Comparison of ENCODE assay signal across 31 cellular contexts in the genomic region with DNA sequence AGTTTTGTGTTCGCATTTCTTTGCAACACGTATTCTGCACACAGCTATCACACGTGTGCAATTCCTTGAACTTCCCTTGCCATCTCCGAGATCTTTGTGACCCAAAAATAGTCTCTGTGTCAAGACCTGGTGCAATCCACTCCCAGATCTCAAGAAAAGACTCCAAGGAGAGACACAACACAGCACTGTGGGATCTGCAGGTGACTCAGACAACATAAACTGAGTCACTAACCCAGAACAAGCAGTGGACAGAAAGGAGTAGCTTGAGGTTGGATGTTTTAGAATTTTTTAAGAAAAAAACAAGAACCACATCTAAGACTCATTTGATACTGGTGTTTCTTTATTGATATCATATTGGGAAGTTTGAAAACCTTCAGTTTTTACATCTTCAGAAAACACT.
"Had no signal": no experiment of that assay in that cellular context is flagged by ENCODE, and none has a peak within 500 bp of the region (broad histone marks: within the 10 kb centered on the region; RNA-seq: fewer than 3 reads in every experiment).

No MANE protein-coding gene starts in this region.

- H3K36me3 ChIP-seq: adrenal gland, brain microvascular endothelial cell, esophagus squamous epithelium, pancreas, prostate gland, sigmoid colon, vagina had no signal

- H3K27me3 ChIP-seq: adrenal gland, brain microvascular endothelial cell, pancreas, sigmoid colon, vagina had no signal

- H3K27ac ChIP-seq: adrenal gland, brain microvascular endothelial cell, esophagus squamous epithelium, pancreas, prostate gland, sigmoid colon, vagina had no signal

- H3K36me3 Mint-ChIP-seq: activated naive CD8-positive, alpha-beta T cell treated with anti-CD3 and anti-CD28 coated beads for 36 hours; mesothelial cell of epicardium; naive thymus-derived CD4-positive, alpha-beta T cell; stimulated activated memory B cell treated with anti-CD40 and anti-IgM and Interleukin-4, amounts not matched to agents 10 μg/mL and 1 μg/mL and 100 μg/mL, for 72 hours; type B pancreatic cell had no signal

- H3K9me3 ChIP-seq: adrenal gland, esophagus squamous epithelium, pancreas, prostate gland, sigmoid colon, vagina had no signal

- H3K4me3 ChIP-seq: adrenal gland, esophagus squamous epithelium, pancreas, prostate gland, sigmoid colon, vagina had no signal

- H3K9me3 Mint-ChIP-seq: activated naive CD4-positive, alpha-beta T cell treated with anti-CD3 and anti-CD28 coated beads for 36 hours; activated naive CD8-positive, alpha-beta T cell treated with anti-CD3 and anti-CD28 coated beads for 36 hours; dendritic cell treated with granulocyte-macrophage colony-stimulating factor and Interleukin-4, amounts not matched to agents 40 ng/mL and 50 ng/mL, for 4 days; endodermal cell; neural crest cell; stimulated activated naive CD8-positive, alpha-beta T cell treated with anti-CD3 and anti-CD28 coated beads, Interleukin-15, amount 100 ng/mL, for 72 hours; type B pancreatic cell had no signal

- H3K4me3 Mint-ChIP-seq: activated CD4-positive, alpha-beta T cell treated with anti-CD3 and anti-CD28 coated beads for 36 hours; activated CD8-positive, alpha-beta T cell treated with anti-CD3 and anti-CD28 coated beads, Interleukin-2, amount 10 ng/mL, durations not matched to agents 7 days and 5 days; activated naive CD4-positive, alpha-beta T cell treated with anti-CD3 and anti-CD28 coated beads for 36 hours; activated naive CD8-positive, alpha-beta T cell treated with anti-CD3 and anti-CD28 coated beads for 36 hours; dendritic cell treated with granulocyte-macrophage colony-stimulating factor and Interleukin-4, amounts not matched to agents 40 ng/mL and 50 ng/mL, for 4 days; endodermal cell; mesothelial cell of epicardium; naive thymus-derived CD4-positive, alpha-beta T cell; neural crest cell; stimulated activated memory B cell treated with anti-CD40 and anti-IgM and Interleukin-4, amounts not matched to agents 10 μg/mL and 1 μg/mL and 100 μg/mL, for 72 hours; stimulated activated naive CD8-positive, alpha-beta T cell treated with anti-CD3 and anti-CD28 coated beads, Interleukin-15, amount 100 ng/mL, for 72 hours; type B pancreatic cell had no signal

- H3K27ac Mint-ChIP-seq: activated CD4-positive, alpha-beta T cell treated with anti-CD3 and anti-CD28 coated beads for 36 hours; activated CD8-positive, alpha-beta T cell treated with anti-CD3 and anti-CD28 coated beads, Interleukin-2, amount 10 ng/mL, durations not matched to agents 7 days and 5 days; activated naive CD4-positive, alpha-beta T cell treated with anti-CD3 and anti-CD28 coated beads for 36 hours; activated naive CD8-positive, alpha-beta T cell treated with anti-CD3 and anti-CD28 coated beads for 36 hours; dendritic cell treated with granulocyte-macrophage colony-stimulating factor and Interleukin-4, amounts not matched to agents 40 ng/mL and 50 ng/mL, for 4 days; endodermal cell; mesothelial cell of epicardium; naive thymus-derived CD4-positive, alpha-beta T cell; stimulated activated memory B cell treated with anti-CD40 and anti-IgM and Interleukin-4, amounts not matched to agents 10 μg/mL and 1 μg/mL and 100 μg/mL, for 72 hours; stimulated activated naive CD8-positive, alpha-beta T cell treated with anti-CD3 and anti-CD28 coated beads, Interleukin-15, amount 100 ng/mL, for 72 hours; type B pancreatic cell had no signal

- H3K4me1 ChIP-seq: adrenal gland, esophagus squamous epithelium, pancreas, prostate gland, sigmoid colon, vagina had no signal

- ATAC-seq: activated CD4-positive, alpha-beta T cell treated with anti-CD3 and anti-CD28 coated beads for 36 hours; activated CD8-positive, alpha-beta T cell treated with anti-CD3 and anti-CD28 coated beads, Interleukin-2, amount 10 ng/mL, durations not matched to agents 7 days and 5 days; left colon; naive thymus-derived CD4-positive, alpha-beta T cell; pancreas; stimulated activated memory B cell treated with anti-CD40 and anti-IgM and Interleukin-4, amounts not matched to agents 10 μg/mL and 1 μg/mL and 100 μg/mL, for 72 hours; stimulated activated naive CD8-positive, alpha-beta T cell treated with anti-CD3 and anti-CD28 coated beads, Interleukin-15, amount 100 ng/mL, for 72 hours had no signal

- H3K4me1 Mint-ChIP-seq: activated CD4-positive, alpha-beta T cell treated with anti-CD3 and anti-CD28 coated beads for 36 hours; activated naive CD8-positive, alpha-beta T cell treated with anti-CD3 and anti-CD28 coated beads for 36 hours; naive thymus-derived CD4-positive, alpha-beta T cell; neural crest cell; stimulated activated memory B cell treated with anti-CD40 and anti-IgM and Interleukin-4, amounts not matched to agents 10 μg/mL and 1 μg/mL and 100 μg/mL, for 72 hours; stimulated activated naive CD8-positive, alpha-beta T cell treated with anti-CD3 and anti-CD28 coated beads, Interleukin-15, amount 100 ng/mL, for 72 hours had no signal

- H3K27me3 Mint-ChIP-seq: dendritic cell treated with granulocyte-macrophage colony-stimulating factor and Interleukin-4, amounts not matched to agents 40 ng/mL and 50 ng/mL, for 4 days had no signal

- DNase-seq: activated CD4-positive, alpha-beta T cell treated with anti-CD3 and anti-CD28 coated beads for 36 hours; activated CD4-positive, CD25-positive, alpha-beta regulatory T cell; activated CD8-positive, alpha-beta T cell treated with anti-CD3 and anti-CD28 coated beads, Interleukin-2, amount 10 ng/mL, durations not matched to agents 7 days and 5 days; activated effector memory CD4-positive, alpha-beta T cell treated with anti-CD3 and anti-CD28 coated beads, Interleukin-2, amount 50 U/mL, for 16 hours; activated naive CD4-positive, alpha-beta T cell treated with anti-CD3 and anti-CD28 coated beads for 36 hours; activated naive CD8-positive, alpha-beta T cell treated with anti-CD3 and anti-CD28 coated beads for 36 hours; activated T-cell treated with anti-CD3 and anti-CD28 coated beads for 4 hours; adrenal gland; aorta; brain microvascular endothelial cell; central memory CD4-positive, alpha-beta T cell; endodermal cell; esophagus squamous epithelium; left colon; naive thymus-derived CD4-positive, alpha-beta T cell; nucleus accumbens; pancreas; sigmoid colon; small intestine; stimulated activated CD4-positive, alpha-beta T cell treated with anti-CD3 and anti-CD28 coated beads, Interleukin-1b, Interleukin-23, amount 100 ng/mL, for 48 hours; stimulated activated CD4-positive, alpha-beta T cell treated with anti-CD3 and anti-CD28 coated beads, Interleukin-4, amount 100 ng/mL, for 4 hours; stimulated activated CD8-positive, alpha-beta memory T cell treated with anti-CD3 and anti-CD28 coated beads, Interleukin-4, amount 100 ng/mL, for 48 hours; stimulated activated naive CD8-positive, alpha-beta T cell treated with anti-CD3 and anti-CD28 coated beads, Interleukin-15, amount 100 ng/mL, for 72 hours; substantia nigra had no signal
